26 cellular contexts compared by ENCODE assay signal in the genomic region with DNA sequence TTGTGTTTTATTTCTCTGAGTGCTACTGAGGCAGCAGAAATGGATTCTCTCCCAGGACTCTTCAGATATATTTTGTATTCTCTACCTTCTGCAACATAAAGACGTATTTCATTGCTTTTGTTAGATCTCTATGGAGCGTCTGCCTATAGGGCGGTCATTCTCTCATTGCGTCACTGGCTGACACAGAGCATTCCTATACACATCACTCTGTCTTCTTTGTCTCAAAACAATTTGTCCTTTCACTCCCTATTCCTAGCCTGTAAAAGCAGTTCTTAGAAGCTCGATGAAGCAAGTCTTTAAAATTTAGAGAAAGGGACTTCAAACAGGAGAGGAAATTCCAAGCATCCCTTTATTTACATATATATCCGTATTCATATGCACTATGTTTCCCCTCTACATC.
DNase-seq lines count a peak whose midpoint lies in the region; ATAC-seq and TF ChIP-seq lines count a peak whose summit lies in the region.
"Had no signal": no experiment of that assay in that cellular context is flagged by ENCODE, and none has a peak within 500 bp of the region (broad histone marks: within the 10 kb centered on the region; RNA-seq: fewer than 3 reads in every experiment).

No MANE protein-coding gene starts in this region.

- H3K9me3 ChIP-seq in breast epithelium (no peaks in the 10 kb centered on the region), neuron (ENCODE audit: low read length) (no peaks in the 10 kb centered on the region), left ventricle myocardium inferior (replicated peaks) (no peaks in the 10 kb centered on the region)
- H3K9me3 ChIP-seq: BLaER1, Caco-2, HAP-1, Peyer's patch, SJSA1 had no signal

- H3K4me1 ChIP-seq in breast epithelium (no peaks in the 10 kb centered on the region), neuron (ENCODE audit: insufficient read depth, low read length) (peaks cover 10% of the 10 kb centered on the region), left ventricle myocardium inferior (peaks cover 20% of the 10 kb centered on the region)
- H3K4me1 ChIP-seq: BLaER1, Caco-2, HAP-1, Peyer's patch had no signal

- H3K36me3 ChIP-seq in breast epithelium (no peaks in the 10 kb centered on the region), neuron (ENCODE audit: insufficient read depth, low read length) (no peaks in the 10 kb centered on the region), left ventricle myocardium inferior (no peaks in the 10 kb centered on the region)
- H3K36me3 ChIP-seq: BLaER1, HAP-1, Peyer's patch, SJSA1 had no signal

- no peak for TF ChIP-seq CTCF in MCF 10A (IDR thresholded peaks at IDR 0.05; ENCODE audit: unreplicated experiment)
- TF ChIP-seq CTCF in breast epithelium (IDR thresholded peaks at IDR 0.05), result no peak
- no peak for TF ChIP-seq CTCF in left ventricle myocardium inferior (IDR thresholded peaks at IDR 0.05; ENCODE audit: borderline replicate concordance)

- H3K4me3 Mint-ChIP-seq in MCF 10A (ENCODE audit: unreplicated experiment), result no peak overlapping the region
- H3K4me3 Mint-ChIP-seq: CD4-positive, alpha-beta T cell had no signal

- no peaks in the 10 kb centered on the region for H3K9me3 Mint-ChIP-seq in MCF 10A (ENCODE audit: unreplicated experiment)
- H3K9me3 Mint-ChIP-seq: CD4-positive, alpha-beta T cell had no signal

- H3K27ac Mint-ChIP-seq in MCF 10A (ENCODE audit: low read depth, unreplicated experiment), result no peak overlapping the region
- H3K27ac Mint-ChIP-seq: CD4-positive, alpha-beta T cell had no signal

- H2AFZ ChIP-seq in neuron (ENCODE audit: low read depth, low read length), result peak overlapping the region; percentile 64

- H3K27ac ChIP-seq in breast epithelium, result no peak overlapping the region
- H3K27ac ChIP-seq in left ventricle myocardium inferior (replicated peaks), result no peak overlapping the region
- H3K27ac ChIP-seq in caudate nucleus (ENCODE audit: low read depth, low read length), result no peak overlapping the region
- H3K27ac ChIP-seq: 22Rv1, BLaER1, KMS-11, Peyer's patch, SJSA1 had no signal

- H3K4me3 ChIP-seq in breast epithelium (no peak overlapping the region), neuron (ENCODE audit: low read length) (peak overlapping the region; percentile 29), left ventricle myocardium inferior (no peak overlapping the region)
- H3K4me3 ChIP-seq: BLaER1, HAP-1, Peyer's patch, SJSA1 had no signal

- TF ChIP-seq POLR2A in breast epithelium (IDR thresholded peaks at IDR 0.05), result no peak

- intact Hi-C loops in MCF 10A (cut with micrococcal nuclease) (loop anchor here (2.0 kb wide), 2 partner anchors 302 to 316 kb away; no protein-coding TSS in a partner anchor), breast epithelium (cut with DNase I; ENCODE audit: low total_unique reads) (no loop called here), left ventricle myocardium inferior (cut with micrococcal nuclease) (loop anchor here (10.0 kb wide), 1 partner anchor 304 kb away; no protein-coding TSS in a partner anchor)

- H3K36me3 Mint-ChIP-seq in MCF 10A (ENCODE audit: insufficient read depth, unreplicated experiment), result no peaks in the 10 kb centered on the region

- peaks cover 27% of the 10 kb centered on the region for H3K27me3 Mint-ChIP-seq in MCF 10A (ENCODE audit: insufficient read depth, unreplicated experiment)

- no peak for ATAC-seq in HG02763 (IDR thresholded peaks at IDR 0.05; ENCODE audit: unreplicated experiment)

- DNase-seq in MCF 10A (ENCODE audit: unreplicated experiment), result peak; percentile 26
- no peak for DNase-seq in breast epithelium (ENCODE audit: low spot score in 2 of 2)
- peak; percentile 55 for DNase-seq in foreskin melanocyte
- no peak for DNase-seq in left ventricle myocardium inferior
- DNase-seq in SW 1271 (lab: John Stamatoyannopoulos, UW), result no peak
- DNase-seq in caudate nucleus (lab: John Stamatoyannopoulos, UW), result no peak
- DNase-seq: ACHN; Caco-2; CD4-positive, alpha-beta T cell; DMS 273 treated with DMSO at 0.1 percent for 48 hours; DMS79 treated with DMSO at 0.1 percent for 48 hours; MV-4-11; NCI-H1694; NCI-H2081; NCI-H2171; NCI-H345; NCI-H524; NCI-H82; Peyer's patch had no signal

- H3K27me3 ChIP-seq in breast epithelium, result no peaks in the 10 kb centered on the region
- H3K27me3 ChIP-seq in neuron (ENCODE audit: insufficient read depth, low read length), result no peaks in the 10 kb centered on the region
- no peaks in the 10 kb centered on the region for H3K27me3 ChIP-seq in left ventricle myocardium inferior (ENCODE audit: low read depth)
- H3K27me3 ChIP-seq: BLaER1, Peyer's patch, SJSA1 had no signal

- BruUV-seq in MCF 10A (replicated peaks; lab: Mats Ljungman, UMichigan), result no TSS peak

- POLR2A ChIA-PET in MCF 10A (lab: Yijun Ruan, JAX), result no interaction called here

- CTCF ChIA-PET in MCF 10A (lab: Yijun Ruan, JAX), result interaction anchor here (0.6 to 4.4 kb wide), 10 partner anchors 9 to 1779 kb away, joined by 3 to 40 read pairs (median 3); a partner anchor contains a TSS

- no peaks in the 10 kb centered on the region for H3K4me1 Mint-ChIP-seq in MCF 10A (ENCODE audit: insufficient read depth, unreplicated experiment)

Comparison
In these comparisons a context has a peak if more than half of its experiments do, and no peak if none do; other contexts are left out.
1. DNase-seq: peak in MCF 10A (single experiment) and foreskin melanocyte (single experiment); none in breast epithelium (0 of 2), left ventricle myocardium inferior (single experiment), SW 1271 (0 of 2) and caudate nucleus (0 of 61).